Comparison of ENCODE assay signal across 15 cellular contexts in genomic region chr2:19051238-19051831, GRCh38.
A peak's percentile ranks its signal among the peaks of the same experiment; 100 is the strongest.
DNase-seq lines count a peak whose midpoint lies in the region; ATAC-seq, FAIRE-seq and TF ChIP-seq lines count a peak whose summit lies in the region.
"Had no signal": no experiment of that assay in that cellular context is flagged by ENCODE, and none has a peak within 500 bp of the region (broad histone marks: within the 10 kb centered on the region; RNA-seq: fewer than 3 reads in every experiment).

No MANE protein-coding gene starts in this region.

- ATAC-seq in HepG2 (peak; percentile 59), right lobe of liver (no peak), GM12878 (no peak), left lobe of liver (no peak)

- SMC1A ChIA-PET in GM12878 (lab: Charles Lee; ENCODE audit: uncharacterized antibody, unreplicated experiment), result no interaction called here

- WGBS in HepG2 (ENCODE audit: low lambda C conversion rate), result 60% methylated on average over 5 of the region's 5 CpGs
- 91% methylated on average over 5 of the region's 5 CpGs for WGBS in right lobe of liver (ENCODE audit: insufficient coverage, low coverage, low lambda C conversion rate, missing lambda C conversion rate)
- WGBS in GM12878 (ENCODE audit: insufficient coverage, insufficient replicate concordance, low lambda C conversion rate, missing lambda C conversion rate), result 37% methylated on average over 5 of the region's 5 CpGs

- intact Hi-C loops in HepG2 (cut with micrococcal nuclease; ENCODE audit: unreplicated experiment) (loop anchor here (1.0 to 10.0 kb wide), 2 partner anchors 167 to 301 kb away; no protein-coding TSS in a partner anchor), right lobe of liver (cut with DNase I) (no loop called here), GM12878 (cut with micrococcal nuclease; ENCODE audit: unreplicated experiment) (no loop called here)
- intact Hi-C loops in CD4-positive, alpha-beta memory T cell (cut with micrococcal nuclease), result no loop called here

- no peaks in the 10 kb centered on the region for H3K36me3 Mint-ChIP-seq in CD4-positive, alpha-beta memory T cell

- H4K20me1 ChIP-seq in HepG2 (ENCODE audit: insufficient read depth, low read length) (no peaks in the 10 kb centered on the region), GM12878 (ENCODE audit: control insufficient read depth, insufficient read depth) (no peaks in the 10 kb centered on the region)

- H3K27me3 ChIP-seq in HepG2 (ENCODE audit: control insufficient read depth in 1 of 2, insufficient read depth in 2 of 2, low read length in 2 of 2) (no peaks in the 10 kb centered on the region), right lobe of liver (no peaks in the 10 kb centered on the region), GM12878 (replicated peaks in 1 of 2; ENCODE audit: control insufficient read depth in 2 of 2, insufficient read depth in 2 of 2, low read length in 1 of 2) (no peaks in the 10 kb centered on the region)
- H3K27me3 ChIP-seq in CD4-positive, alpha-beta memory T cell (ENCODE audit: insufficient read depth, low read length), result no peaks in the 10 kb centered on the region

- H3K27me3 Mint-ChIP-seq in CD4-positive, alpha-beta memory T cell, result no peaks in the 10 kb centered on the region

- peaks cover 26% of the 10 kb centered on the region for H3K4me1 ChIP-seq in HepG2 (ENCODE audit: insufficient read depth, low read length)
- peaks cover 0 to 9% (median 0%) of the 10 kb centered on the region in 4 donors for H3K4me1 ChIP-seq in right lobe of liver
- no peaks in the 10 kb centered on the region for H3K4me1 ChIP-seq in GM12878 (ENCODE audit: control insufficient read depth, insufficient read depth, low read length)
- no peaks in the 10 kb centered on the region for H3K4me1 ChIP-seq in CD4-positive, alpha-beta memory T cell (ENCODE audit: insufficient read depth, low read length)
- H3K4me1 ChIP-seq: Caco-2 had no signal

- POLR2A ChIA-PET in HepG2 (lab: Yijun Ruan, JAX) (no interaction called here), GM12878 (lab: Charles Lee) (no interaction called here)
- POLR2A ChIA-PET in CD4-positive, alpha-beta memory T cell (lab: Charles Lee; ENCODE audit: partially characterized antibody), result no interaction called here

- BruUV-seq in HepG2 (replicated peaks; lab: Mats Ljungman, UMichigan) (no TSS peak), GM12878 (replicated peaks; lab: Mats Ljungman, UMichigan) (no TSS peak)

- H3K4me3 Mint-ChIP-seq in CD4-positive, alpha-beta memory T cell, result no peak overlapping the region

- H3K36me3 ChIP-seq in HepG2 (replicated peaks in 1 of 2; ENCODE audit: control insufficient read depth in 1 of 2, insufficient read depth in 2 of 2, low read length in 2 of 2) (no peaks in the 10 kb centered on the region), right lobe of liver (no peaks in the 10 kb centered on the region), GM12878 (ENCODE audit: control insufficient read depth in 2 of 2, insufficient read depth in 2 of 2, low read length in 1 of 2) (no peaks in the 10 kb centered on the region)
- H3K36me3 ChIP-seq in CD4-positive, alpha-beta memory T cell (ENCODE audit: insufficient read depth, low read length), result no peaks in the 10 kb centered on the region

- TF ChIP-seq CTCF in HepG2 (CRISPR knock-in tag; IDR thresholded peaks at IDR 0.05) (no peak), right lobe of liver (IDR thresholded peaks at IDR 0.05) (no peak), GM12878 (IDR thresholded peaks at IDR 0.05 in 2 of 3, conservative IDR thresholded peaks at IDR 0.05 in 1 of 3; ENCODE audit: control insufficient read depth in 2 of 3, extremely low read depth in 1 of 3, insufficient read depth in 1 of 3, low read depth in 3 of 3, low read length in 3 of 3) (no peak)

- no peak overlapping the region for H3K4me3 ChIP-seq in HepG2 (replicated peaks in 1 of 3; ENCODE audit: insufficient read depth in 1 of 3, low read depth in 2 of 3, low read length in 3 of 3)
- no peak overlapping the region for H3K4me3 ChIP-seq in right lobe of liver
- H3K4me3 ChIP-seq in GM12878, result no peak overlapping the region
- H3K4me3 ChIP-seq in CD4-positive, alpha-beta memory T cell (ENCODE audit: low read length in 2 of 2), result no peak overlapping the region
- H3K4me3 ChIP-seq: PC-9 had no signal

- CTCF ChIA-PET in HepG2 (lab: Yijun Ruan, JAX; ENCODE audit: low intra/inter-chr PET ratio, low total read pairs) (no interaction called here), GM12878 (lab: Yijun Ruan, JAX) (interaction anchor here (0.9 kb wide), 1 partner anchor 120 kb away, joined by 3 read pairs; no protein-coding TSS in a partner anchor)
- CTCF ChIA-PET in CD4-positive, alpha-beta memory T cell (lab: Charles Lee; ENCODE audit: partially characterized antibody), result no interaction called here

- H3K79me2 ChIP-seq in HepG2 (ENCODE audit: insufficient read depth, low read length) (no peaks in the 10 kb centered on the region), GM12878 (ENCODE audit: control insufficient read depth, insufficient read depth, low read length) (no peaks in the 10 kb centered on the region)

- in situ Hi-C loops in HepG2 (cut with HindIII; ENCODE audit: extremely low pct_ligation_motif_present, low pct_unique_long_range_greater_than_20kb), result no loop called here
- in situ Hi-C loops in GM12878 (cut with MboI), result no loop called here

- H3K9me3 ChIP-seq in HepG2 (ENCODE audit: low read length) (no peaks in the 10 kb centered on the region), right lobe of liver (no peaks in the 10 kb centered on the region), GM12878 (replicated peaks; ENCODE audit: control insufficient read depth, insufficient read depth, low read length) (no peaks in the 10 kb centered on the region)
- H3K9me3 ChIP-seq in CD4-positive, alpha-beta memory T cell (ENCODE audit: control insufficient read depth in 1 of 2, low read length in 2 of 2), result no peaks in the 10 kb centered on the region
- H3K9me3 ChIP-seq: Caco-2 had no signal

- no peak overlapping the region for H3K27ac Mint-ChIP-seq in CD4-positive, alpha-beta memory T cell

- H3K9me3 Mint-ChIP-seq in CD4-positive, alpha-beta memory T cell, result peaks cover 0 to 5% (median 1%) of the 10 kb centered on the region in 8 donors

- H3K9ac ChIP-seq in HepG2 (ENCODE audit: insufficient read depth, low read depth, low read length) (no peak overlapping the region), GM12878 (ENCODE audit: control insufficient read depth, insufficient read depth, low read length) (no peak overlapping the region)

- peak; percentile 12 for FAIRE-seq in HepG2 (lab: Jason Lieb, UNC)
- no peak for FAIRE-seq in GM12878 (lab: Jason Lieb, UNC)
- peak; percentile 21 for FAIRE-seq in islet of Langerhans (lab: Jason Lieb, UNC)

- H2AFZ ChIP-seq in HepG2 (ENCODE audit: low read length) (no peak overlapping the region), GM12878 (ENCODE audit: control insufficient read depth, low read depth, low read length) (no peak overlapping the region)
- H2AFZ ChIP-seq: PC-9 had no signal

- no peak for TF ChIP-seq POLR2A in HepG2 (IDR thresholded peaks at IDR 0.05; ENCODE audit: insufficient read depth in 1 of 2, low read depth in 2 of 2, low read length in 2 of 2)
- TF ChIP-seq POLR2A in right lobe of liver (IDR thresholded peaks at IDR 0.05), result no peak
- TF ChIP-seq POLR2A in GM12878 (IDR thresholded peaks at IDR 0.05; ENCODE audit: low read depth, low read length), result no peak

- RAD21 ChIA-PET in GM12878 (lab: Charles Lee; ENCODE audit: unreplicated experiment), result no interaction called here

- no peak for TF ChIP-seq EP300 in HepG2 (IDR thresholded peaks at IDR 0.05; ENCODE audit: low read depth in 2 of 2, low read length in 2 of 2)
- TF ChIP-seq EP300 in HepG2 (CRISPR knock-in tag; IDR thresholded peaks at IDR 0.05; ENCODE audit: borderline replicate concordance), result no peak
- TF ChIP-seq EP300 in GM12878 (IDR thresholded peaks at IDR 0.05; ENCODE audit: borderline replicate concordance in 1 of 2, control insufficient read depth in 1 of 2, low read depth in 2 of 2, low read length in 2 of 2), result no peak

- TF ChIP-seq RAD21 in HepG2 (CRISPR knock-in tag; IDR thresholded peaks at IDR 0.05) (no peak), GM12878 (IDR thresholded peaks at IDR 0.05; ENCODE audit: insufficient read depth, low read depth, low read length) (no peak)

- H3K27ac ChIP-seq in HepG2 (ENCODE audit: extremely low read length, insufficient read depth, low read length) (no peak overlapping the region), right lobe of liver (no peak overlapping the region), GM12878 (ENCODE audit: control insufficient read depth, insufficient read depth) (no peak overlapping the region)
- H3K27ac ChIP-seq in CD4-positive, alpha-beta memory T cell (ENCODE audit: low read depth, low read length), result no peak overlapping the region
- H3K27ac ChIP-seq: PC-9 had no signal

- H3K4me1 Mint-ChIP-seq in CD4-positive, alpha-beta memory T cell, result no peaks in the 10 kb centered on the region

- DNase-seq in HepG2 (ENCODE audit: low spot score), result no peak
- no peak for DNase-seq in right lobe of liver
- DNase-seq in GM12878 (ENCODE audit: low read depth, low spot score), result no peak
- DNase-seq in NCI-H2029 (lab: John Stamatoyannopoulos, UW), result no peak
- DNase-seq in CD4-positive, alpha-beta memory T cell, result no peak
- no peak for DNase-seq in left lobe of liver (ENCODE audit: low spot score)
- DNase-seq: Caco-2, DMS153, HCEC 1CT, NCI-H1436 treated with DMSO at 0.1 percent for 48 hours, NCI-H2081, NCI-H510A, NCI-H774, PC-9 had no signal

- H3K4me2 ChIP-seq in HepG2 (ENCODE audit: low read depth, low read length) (no peak overlapping the region), GM12878 (ENCODE audit: control insufficient read depth, insufficient read depth) (no peak overlapping the region)
- H3K4me2 ChIP-seq: PC-9 had no signal

TF ChIP-seq in HepG2, 621 proteins besides CTCF, POLR2A, EP300 and RAD21 (continues in another document):
- peak; percentile 5; the same call in 1 of the 2 replicates for TF ChIP-seq STAG1 (CRISPR knock-in tag; IDR thresholded peaks at IDR 0.05)

TF ChIP-seq in GM12878, 131 proteins besides CTCF, POLR2A, EP300 and RAD21 (continues in another document):
- TF ChIP-seq POU2F2 (IDR thresholded peaks at IDR 0.05; ENCODE audit: borderline replicate concordance, low read depth, low read length), result no peak
- peak; percentile 31; the same call in 1 of the 2 replicates for TF ChIP-seq RAD51 (IDR thresholded peaks at IDR 0.05)
- TF ChIP-seq SIN3A (IDR thresholded peaks at IDR 0.05; ENCODE audit: low read depth, low read length), result no peak
- TF ChIP-seq MAX (IDR thresholded peaks at IDR 0.05; ENCODE audit: low read depth, low read length), result no peak

Comparison
In these comparisons a context has a peak if more than half of its experiments do, and no peak if none do; other contexts are left out.
1. Of the 75 proteins assayed by ChIP-seq in both HepG2 and GM12878: peak only in HepG2: none; only in GM12878: none; in both: RAD51; in neither: 73; mixed calls (peak in some experiments, not most) for 1.